In genomic region chr4:100289980-100290379, GRCh38 we compare ENCODE assay signal across 2 cellular contexts.
A peak's percentile ranks its signal among the peaks of the same experiment; 100 is the strongest.
TF ChIP-seq lines count a peak whose summit lies in the region.

No MANE protein-coding gene starts in this region.

TF ChIP-seq in GM23338, 12 proteins besides CTCF, POLR2A, EP300 and RAD21:
- TF ChIP-seq ZNF462 (CRISPR knock-in tag; IDR thresholded peaks at IDR 0.05) (no peak), ETS1 (IDR thresholded peaks at IDR 0.05) (no peak), EZH2phosphoT487 (IDR thresholded peaks at IDR 0.05; ENCODE audit: unreplicated experiment) (no peak)

TF ChIP-seq in endothelial cell of umbilical vein, 7 proteins besides CTCF, POLR2A, EP300 and RAD21:
- no peak for TF ChIP-seq EZH2 (IDR thresholded peaks at IDR 0.05; ENCODE audit: borderline replicate concordance, low read depth, low read length, severe bottlenecking)
- TF ChIP-seq GATA2 (IDR thresholded peaks at IDR 0.05; ENCODE audit: insufficient read depth, insufficient read length, low read depth, low read length) = peak; percentile 50
- TF ChIP-seq FOS (IDR thresholded peaks at IDR 0.05; ENCODE audit: borderline replicate concordance, insufficient read depth, low read length) = peak; percentile 1
